In genomic region chr19:41399091-41399490, GRCh38 we compare ENCODE assay signal across 10 cellular contexts. TPM values are rescaled to one million over a fixed set of nuclear protein-coding genes. Genes with fewer than 3 reads are reported as not detected.
DNase-seq lines count a peak whose midpoint lies in the region; ATAC-seq, FAIRE-seq and TF ChIP-seq lines count a peak whose summit lies in the region.
"Had no signal": no experiment of that assay in that cellular context is flagged by ENCODE, and none has a peak within 500 bp of the region (broad histone marks: within the 10 kb centered on the region; RNA-seq: fewer than 3 reads in every experiment).

No MANE protein-coding gene starts in this region.

- peak overlapping the region; percentile 96 for H3K4me3 ChIP-seq in suprapubic skin

- DNase-seq in activated naive CD4-positive, alpha-beta T cell treated with anti-CD3 and anti-CD28 coated beads for 36 hours: no peak
- no peak for DNase-seq in activated naive CD4-positive, alpha-beta T cell treated with anti-CD3 and anti-CD28 coated beads, Interleukin-2, amount 50 U/mL, for 16 hours
- no peak for DNase-seq in activated CD8-positive, alpha-beta T cell treated with anti-CD3 and anti-CD28 coated beads, Interleukin-2, amount 10 ng/mL, durations not matched to agents 7 days and 5 days
- no peak for DNase-seq in immature natural killer cell
- DNase-seq in suprapubic skin (ENCODE audit: low spot score in 2 of 2): no peak
- DNase-seq in activated gamma-delta T cell treated with Interleukin-2 at 50 U/mL for 16 hours: no peak
- no peak for DNase-seq in cerebellum (ENCODE audit: low spot score)
- DNase-seq in urothelium cell line (ENCODE audit: low spot score): no peak
- DNase-seq: amygdala, NCI-H1417 treated with DMSO at 0.1 percent for 48 hours had no signal

- no peaks in the 10 kb centered on the region for H3K9me3 ChIP-seq in suprapubic skin

- TF ChIP-seq POLR2A in suprapubic skin (IDR thresholded peaks at IDR 0.05): no peak

- peaks cover 5% of the 10 kb centered on the region for H3K36me3 ChIP-seq in suprapubic skin

- H3K27ac ChIP-seq in suprapubic skin: no peak overlapping the region

- no peak for TF ChIP-seq CTCF in suprapubic skin (IDR thresholded peaks at IDR 0.05)

- 78% methylated on average over 3 of the region's 3 CpGs for WGBS in suprapubic skin

- peaks cover 37% of the 10 kb centered on the region for H3K4me1 ChIP-seq in suprapubic skin

- intact Hi-C loops in activated naive CD4-positive, alpha-beta T cell treated with anti-CD3 and anti-CD28 coated beads for 36 hours (cut with micrococcal nuclease): loop anchor here (5.0 kb wide), 1 partner anchor 148 kb away; no protein-coding TSS in a partner anchor

- H3K9me3 Mint-ChIP-seq in activated naive CD4-positive, alpha-beta T cell treated with anti-CD3 and anti-CD28 coated beads for 36 hours: no peaks in the 10 kb centered on the region
- no peaks in the 10 kb centered on the region for H3K9me3 Mint-ChIP-seq in activated CD8-positive, alpha-beta T cell treated with anti-CD3 and anti-CD28 coated beads, Interleukin-2, amount 10 ng/mL, durations not matched to agents 7 days and 5 days (ENCODE audit: insufficient read depth)
- H3K9me3 Mint-ChIP-seq in immature natural killer cell: no peaks in the 10 kb centered on the region

- H3K36me3 Mint-ChIP-seq in activated naive CD4-positive, alpha-beta T cell treated with anti-CD3 and anti-CD28 coated beads for 36 hours (ENCODE audit: low read depth): peaks cover 3% of the 10 kb centered on the region
- H3K36me3 Mint-ChIP-seq in activated CD8-positive, alpha-beta T cell treated with anti-CD3 and anti-CD28 coated beads, Interleukin-2, amount 10 ng/mL, durations not matched to agents 7 days and 5 days (ENCODE audit: low read depth): peaks cover 7% of the 10 kb centered on the region
- H3K36me3 Mint-ChIP-seq in immature natural killer cell: peaks cover 0 to 4% (median 0%) of the 10 kb centered on the region in 3 donors

- H3K27me3 ChIP-seq in suprapubic skin: no peaks in the 10 kb centered on the region

- no peak for TF ChIP-seq EP300 in suprapubic skin (IDR thresholded peaks at IDR 0.05)

- H3K4me3 Mint-ChIP-seq in activated naive CD4-positive, alpha-beta T cell treated with anti-CD3 and anti-CD28 coated beads for 36 hours: peak overlapping the region; percentile 97
- peak overlapping the region; percentile 99 for H3K4me3 Mint-ChIP-seq in activated CD8-positive, alpha-beta T cell treated with anti-CD3 and anti-CD28 coated beads, Interleukin-2, amount 10 ng/mL, durations not matched to agents 7 days and 5 days
- H3K4me3 Mint-ChIP-seq in immature natural killer cell: peak overlapping the region; percentile 95 to 99 (median 97)

- POLR2A ChIA-PET in activated CD8-positive, alpha-beta T cell treated with anti-CD3 and anti-CD28 coated beads, Interleukin-2, amount 10 ng/mL, durations not matched to agents 7 days and 5 days (lab: Charles Lee): interaction anchor here (1.2 kb wide), 1 partner anchor 28 kb away, joined by 3 read pairs; no protein-coding TSS in a partner anchor

- peak overlapping the region; percentile 27 for H3K27ac Mint-ChIP-seq in activated naive CD4-positive, alpha-beta T cell treated with anti-CD3 and anti-CD28 coated beads for 36 hours
- H3K27ac Mint-ChIP-seq in activated CD8-positive, alpha-beta T cell treated with anti-CD3 and anti-CD28 coated beads, Interleukin-2, amount 10 ng/mL, durations not matched to agents 7 days and 5 days: no peak overlapping the region
- H3K27ac Mint-ChIP-seq in immature natural killer cell: peak overlapping the region in 5 of 6 donors; percentile 27 to 100 (median 57)

- FAIRE-seq in urothelium cell line (lab: Jason Lieb, UNC): no peak

- CTCF ChIA-PET in activated naive CD4-positive, alpha-beta T cell treated with anti-CD3 and anti-CD28 coated beads for 36 hours (lab: Charles Lee): interaction anchor here (0.7 to 1.0 kb wide), 2 partner anchors 40 to 165 kb away, joined by 3 read pairs; no protein-coding TSS in a partner anchor
- CTCF ChIA-PET in activated CD8-positive, alpha-beta T cell treated with anti-CD3 and anti-CD28 coated beads, Interleukin-2, amount 10 ng/mL, durations not matched to agents 7 days and 5 days (lab: Charles Lee): no interaction called here

- H3K4me1 Mint-ChIP-seq in activated naive CD4-positive, alpha-beta T cell treated with anti-CD3 and anti-CD28 coated beads for 36 hours (ENCODE audit: low read depth): peaks cover 37% of the 10 kb centered on the region
- peaks cover 49% of the 10 kb centered on the region for H3K4me1 Mint-ChIP-seq in activated CD8-positive, alpha-beta T cell treated with anti-CD3 and anti-CD28 coated beads, Interleukin-2, amount 10 ng/mL, durations not matched to agents 7 days and 5 days (ENCODE audit: low read depth)
- peaks cover 37 to 57% of the 10 kb centered on the region in 2 donors for H3K4me1 Mint-ChIP-seq in immature natural killer cell

- no peaks in the 10 kb centered on the region for H3K27me3 Mint-ChIP-seq in activated naive CD4-positive, alpha-beta T cell treated with anti-CD3 and anti-CD28 coated beads for 36 hours (ENCODE audit: low read depth)
- no peaks in the 10 kb centered on the region for H3K27me3 Mint-ChIP-seq in activated CD8-positive, alpha-beta T cell treated with anti-CD3 and anti-CD28 coated beads, Interleukin-2, amount 10 ng/mL, durations not matched to agents 7 days and 5 days (ENCODE audit: low read depth)
- peaks cover 0 to 11% (median 8%) of the 10 kb centered on the region in 3 donors for H3K27me3 Mint-ChIP-seq in immature natural killer cell (ENCODE audit: low read depth in 3 of 3)

- ATAC-seq in activated CD8-positive, alpha-beta T cell treated with anti-CD3 and anti-CD28 coated beads, Interleukin-2, amount 10 ng/mL, durations not matched to agents 7 days and 5 days: no peak

RNA-seq across cellular contexts. Expression of gene BCKDHA, which starts 1.5 kb away (rescaled TPM):
- total RNA-seq in activated naive CD4-positive, alpha-beta T cell treated with anti-CD3 and anti-CD28 coated beads for 36 hours: 10 to 100 TPM; 18.2 to 21.7 TPM
- 10 to 100 TPM; 15.8 to 24.5 TPM for total RNA-seq in activated CD8-positive, alpha-beta T cell treated with anti-CD3 and anti-CD28 coated beads, Interleukin-2, amount 10 ng/mL, durations not matched to agents 7 days and 5 days
- 10 to 100 TPM; 70.8 to 76.9 (median 75.5) TPM for polyA plus RNA-seq in immature natural killer cell
- total RNA-seq in suprapubic skin (100 to 1,000 TPM in 1 of 4 donors, 10 to 100 TPM in 3; 49.7 to 112 (median 76.2) TPM), cerebellum (23.0 TPM)

RNA-seq across cellular contexts. Expression of gene EXOSC5, which starts 1.9 kb away (rescaled TPM):
- 10 to 100 TPM; 47.5 to 51.7 TPM for total RNA-seq in activated naive CD4-positive, alpha-beta T cell treated with anti-CD3 and anti-CD28 coated beads for 36 hours
- total RNA-seq in activated CD8-positive, alpha-beta T cell treated with anti-CD3 and anti-CD28 coated beads, Interleukin-2, amount 10 ng/mL, durations not matched to agents 7 days and 5 days: 10 to 100 TPM; 25.3 to 26.6 TPM
- 10 to 100 TPM; 44.0 to 58.6 (median 50.3) TPM for polyA plus RNA-seq in immature natural killer cell
- total RNA-seq in suprapubic skin (10 to 100 TPM; 23.0 to 51.5 (median 31.9) TPM), cerebellum (7.4 TPM)

RNA-seq across cellular contexts. Expression of gene TMEM91, which starts 22.8 kb away (rescaled TPM):
- 1 to 10 TPM; 5.6 to 5.7 TPM for total RNA-seq in activated naive CD4-positive, alpha-beta T cell treated with anti-CD3 and anti-CD28 coated beads for 36 hours
- total RNA-seq in activated CD8-positive, alpha-beta T cell treated with anti-CD3 and anti-CD28 coated beads, Interleukin-2, amount 10 ng/mL, durations not matched to agents 7 days and 5 days: 1 to 10 TPM; 5.3 to 6.4 TPM
- polyA plus RNA-seq in immature natural killer cell: 1 to 10 TPM; 5.2 to 7.0 (median 6.1) TPM
- total RNA-seq in suprapubic skin: 100 to 1,000 TPM in 2 of 4 donors, 10 to 100 TPM in 2; 29.6 to 109 (median 88.1) TPM
- total RNA-seq in cerebellum: 5.6 TPM

RNA-seq across cellular contexts. Expression of gene B3GNT8, which starts 28.1 kb away (rescaled TPM):
- under 1 TPM in 1 of 2 experiments, not detected in 1; 0.29 TPM for total RNA-seq in activated naive CD4-positive, alpha-beta T cell treated with anti-CD3 and anti-CD28 coated beads for 36 hours
- total RNA-seq in activated CD8-positive, alpha-beta T cell treated with anti-CD3 and anti-CD28 coated beads, Interleukin-2, amount 10 ng/mL, durations not matched to agents 7 days and 5 days: 1 to 10 TPM; 2.9 to 5.2 TPM
- polyA plus RNA-seq in immature natural killer cell: 1 to 10 TPM in 1 of 3 donors, under 1 TPM in 1, not detected in 1; 0.23 to 1.3 TPM
- total RNA-seq in suprapubic skin (1 to 10 TPM; 4.7 to 9.6 (median 6.2) TPM), cerebellum (0.18 TPM)

RNA-seq across cellular contexts. Expression of gene B9D2, which starts 35.1 kb away (rescaled TPM):
- total RNA-seq in activated naive CD4-positive, alpha-beta T cell treated with anti-CD3 and anti-CD28 coated beads for 36 hours: 1 to 10 TPM; 3.5 to 4.1 TPM
- total RNA-seq in activated CD8-positive, alpha-beta T cell treated with anti-CD3 and anti-CD28 coated beads, Interleukin-2, amount 10 ng/mL, durations not matched to agents 7 days and 5 days: 10 to 100 TPM; 10.6 to 12.8 TPM
- polyA plus RNA-seq in immature natural killer cell: 10 to 100 TPM in 2 of 3 donors, 1 to 10 TPM in 1; 8.9 to 14.8 (median 14.7) TPM
- total RNA-seq in suprapubic skin (1 to 10 TPM; 2.8 to 9.3 (median 4.8) TPM), cerebellum (2.4 TPM)
